In the genomic region with DNA sequence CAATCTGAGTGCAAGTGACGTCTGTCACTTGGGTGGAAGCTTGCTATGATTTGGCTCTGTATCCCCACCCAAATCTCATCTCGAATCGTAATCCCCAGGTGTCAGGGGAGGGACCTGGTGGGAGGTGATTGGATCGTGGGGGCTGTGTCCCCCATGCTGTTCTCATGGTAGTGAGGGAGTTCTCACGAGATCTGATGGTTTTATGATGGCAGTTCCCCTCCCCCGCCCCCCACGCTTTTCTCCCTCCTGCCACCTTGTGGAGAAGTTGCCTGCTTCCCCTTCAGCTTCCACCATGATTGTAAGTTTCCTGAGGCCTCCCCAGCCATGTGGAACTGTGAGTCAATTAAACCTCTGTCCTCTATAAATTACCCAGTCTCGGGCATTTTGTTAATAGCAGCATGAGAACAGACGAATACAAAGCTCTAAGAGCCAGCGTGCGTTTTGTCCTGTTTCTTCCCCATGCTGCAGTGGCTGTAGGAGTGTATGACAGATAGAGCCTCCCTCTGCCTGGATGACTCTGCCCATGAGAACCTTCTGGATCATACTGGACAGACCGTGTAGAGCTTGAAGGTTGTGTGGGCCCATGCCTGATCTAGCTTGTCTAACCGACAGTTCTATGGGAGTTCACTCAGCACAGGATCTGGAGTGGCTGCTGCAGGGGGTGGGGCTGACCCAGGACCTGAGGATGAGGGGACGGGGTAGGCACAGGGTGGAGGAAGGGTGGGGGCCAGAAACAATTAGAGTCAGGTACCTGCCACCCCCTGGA, we compare ENCODE assay signal across 10 cellular contexts.
DNase-seq lines count a peak whose midpoint lies in the region; ATAC-seq and TF ChIP-seq lines count a peak whose summit lies in the region.
"Had no signal": no experiment of that assay in that cellular context is flagged by ENCODE, and none has a peak within 500 bp of the region (broad histone marks: within the 10 kb centered on the region; RNA-seq: fewer than 3 reads in every experiment).

No MANE protein-coding gene starts in this region.

- WGBS in hepatocyte (ENCODE audit: low lambda C conversion rate, missing lambda C conversion rate) = 88% methylated on average over 13 of the region's 14 CpGs

- no peaks in the 10 kb centered on the region for H3K9me2 ChIP-seq in hepatocyte (replicated peaks; ENCODE audit: insufficient read depth)

- ATAC-seq in RWPE2 (ENCODE audit: low read depth) = no peak
- no peak for ATAC-seq in stimulated activated naive CD8-positive, alpha-beta T cell treated with anti-CD3 and anti-CD28 coated beads, Interleukin-15, Interleukin-2, amounts not matched to agents 100 U/mL and 50 U/mL, for 24 hours
- no peak for ATAC-seq in HG03520 (IDR thresholded peaks at IDR 0.05; ENCODE audit: unreplicated experiment)

- no peak overlapping the region for H2AFZ ChIP-seq in hepatocyte

- POLR2A ChIA-PET in HEK293T (lab: Yijun Ruan, JAX) = no interaction called here

- H3K4me1 ChIP-seq in RWPE2 (ENCODE audit: insufficient read depth, poor library complexity, severe bottlenecking) (peaks cover 14% of the 10 kb centered on the region), hepatocyte (ENCODE audit: insufficient read depth) (peaks cover 14% of the 10 kb centered on the region)

- DNase-seq in GM12864 (ENCODE audit: low read depth) = no peak
- DNase-seq in RWPE2 (ENCODE audit: low spot score) = no peak
- no peak for DNase-seq in hepatocyte (ENCODE audit: low spot score)
- no peak for DNase-seq in stimulated activated naive CD8-positive, alpha-beta T cell treated with anti-CD3 and anti-CD28 coated beads, Interleukin-15, Interleukin-2, amounts not matched to agents 100 U/mL and 50 U/mL, for 24 hours
- DNase-seq in GM20000 (ENCODE audit: low spot score) = no peak
- DNase-seq in HEK293T (ENCODE audit: extremely low spot score) = no peak
- DNase-seq: Right ventricle myocardium superior; stimulated activated CD4-positive, alpha-beta T cell treated with anti-CD3 and anti-CD28 coated beads, Interleukin-2, amount 100 ng/mL, for 24 hours had no signal

- no peak overlapping the region for H3K4me2 ChIP-seq in hepatocyte

- CTCF ChIA-PET in HEK293T (lab: Yijun Ruan, JAX) = interaction anchor here (0.6 to 1.1 kb wide), 6 partner anchors 9 to 1953 kb away, joined by 3 to 5 read pairs (median 3); no protein-coding TSS in a partner anchor

- H3K79me2 ChIP-seq in hepatocyte = no peaks in the 10 kb centered on the region

- H3K9me3 ChIP-seq in RWPE2 (ENCODE audit: severe bottlenecking) (no peaks in the 10 kb centered on the region), hepatocyte (ENCODE audit: low read depth) (no peaks in the 10 kb centered on the region)

- H3K36me3 ChIP-seq in RWPE2 (ENCODE audit: low read depth) (no peaks in the 10 kb centered on the region), hepatocyte (replicated peaks; ENCODE audit: insufficient read depth, low read depth) (no peaks in the 10 kb centered on the region)

- no peaks in the 10 kb centered on the region for H4K20me1 ChIP-seq in hepatocyte (ENCODE audit: insufficient read depth, poor library complexity, severe bottlenecking)

- H3K4me3 ChIP-seq in GM12864 (ENCODE audit: low read depth, low read length) (no peak overlapping the region), RWPE2 (ENCODE audit: severe bottlenecking) (no peak overlapping the region), hepatocyte (no peak overlapping the region)

- H3K27me3 ChIP-seq in RWPE2 (ENCODE audit: insufficient read depth, poor library complexity, severe bottlenecking) = no peaks in the 10 kb centered on the region
- no peaks in the 10 kb centered on the region for H3K27me3 ChIP-seq in hepatocyte

- TF ChIP-seq CTCF in 22Rv1 (IDR thresholded peaks at IDR 0.05) (peak; percentile 58), GM12864 (IDR thresholded peaks at IDR 0.05; ENCODE audit: low read depth, low read length, missing control alignments) (peak; percentile 20), RWPE2 (IDR thresholded peaks at IDR 0.05; ENCODE audit: poor library complexity, severe bottlenecking) (peak; percentile 19), hepatocyte (IDR thresholded peaks at IDR 0.05; ENCODE audit: poor library complexity) (peak; percentile 27), GM20000 (IDR thresholded peaks at IDR 0.05; ENCODE audit: extremely low read depth, missing control alignments) (no peak)

- H3K27ac ChIP-seq in 22Rv1 = no peak overlapping the region
- H3K27ac ChIP-seq in RWPE2 (ENCODE audit: poor library complexity, severe bottlenecking) = no peak overlapping the region
- no peak overlapping the region for H3K27ac ChIP-seq in hepatocyte

TF ChIP-seq in HEK293T, 16 proteins besides CTCF, POLR2A, EP300 and RAD21:
- TF ChIP-seq FOXM1 (IDR thresholded peaks at IDR 0.05; ENCODE audit: borderline replicate concordance) (no peak), FOXK2 (IDR thresholded peaks at IDR 0.05) (no peak), LEF1 (IDR thresholded peaks at IDR 0.05; ENCODE audit: borderline replicate concordance) (no peak), CTBP1 (IDR thresholded peaks at IDR 0.05; ENCODE audit: borderline replicate concordance) (no peak), SUZ12 (IDR thresholded peaks at IDR 0.05) (no peak), ZNF384 (IDR thresholded peaks at IDR 0.05) (no peak), NFRKB (IDR thresholded peaks at IDR 0.05) (no peak), HDGF (IDR thresholded peaks at IDR 0.05; ENCODE audit: borderline replicate concordance) (no peak), TARDBP (IDR thresholded peaks at IDR 0.05) (no peak), BHLHE40 (IDR thresholded peaks at IDR 0.05; ENCODE audit: borderline replicate concordance) (no peak), ELF4 (IDR thresholded peaks at IDR 0.05) (no peak), ARNT (IDR thresholded peaks at IDR 0.05) (no peak), FOXA1 (IDR thresholded peaks at IDR 0.05) (no peak), SP1 (IDR thresholded peaks at IDR 0.05) (no peak), L3MBTL2 (conservative IDR thresholded peaks at IDR 0.05) (no peak)
- TF ChIP-seq, protein P1, sequence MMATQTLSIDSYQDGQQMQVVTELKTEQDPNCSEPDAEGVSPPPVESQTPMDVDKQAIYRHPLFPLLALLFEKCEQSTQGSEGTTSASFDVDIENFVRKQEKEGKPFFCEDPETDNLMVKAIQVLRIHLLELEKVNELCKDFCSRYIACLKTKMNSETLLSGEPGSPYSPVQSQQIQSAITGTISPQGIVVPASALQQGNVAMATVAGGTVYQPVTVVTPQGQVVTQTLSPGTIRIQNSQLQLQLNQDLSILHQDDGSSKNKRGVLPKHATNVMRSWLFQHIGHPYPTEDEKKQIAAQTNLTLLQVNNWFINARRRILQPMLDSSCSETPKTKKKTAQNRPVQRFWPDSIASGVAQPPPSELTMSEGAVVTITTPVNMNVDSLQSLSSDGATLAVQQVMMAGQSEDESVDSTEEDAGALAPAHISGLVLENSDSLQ (IDR thresholded peaks at IDR 0.05) = no peak
